Comparison of ENCODE assay signal across 2 cellular contexts in the genomic region with DNA sequence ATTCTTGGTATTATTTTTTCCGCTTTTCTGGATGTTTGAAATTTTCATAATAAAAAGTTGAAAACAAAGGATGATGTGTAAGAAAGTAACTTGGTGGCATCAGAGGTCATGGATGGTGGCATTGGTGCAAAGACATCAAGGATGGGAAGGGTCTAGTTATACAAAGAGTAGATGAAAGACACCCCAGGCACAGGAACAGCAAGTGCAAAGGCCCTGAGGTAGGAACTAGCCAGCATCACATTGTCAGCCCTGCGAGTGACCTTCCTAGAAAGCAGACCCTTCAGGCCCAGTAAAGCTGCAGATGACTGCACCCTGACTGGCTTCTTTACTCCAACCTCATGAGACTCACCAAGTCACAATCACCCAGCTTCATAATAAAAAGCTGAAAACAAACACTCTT. TPM values are rescaled to one million over a fixed set of nuclear protein-coding genes. Genes with fewer than 3 reads are reported as not detected.
"Had no signal": no experiment of that assay in that cellular context is flagged by ENCODE, and none has a peak within 500 bp of the region (broad histone marks: within the 10 kb centered on the region; RNA-seq: fewer than 3 reads in every experiment).

No MANE protein-coding gene starts in this region.

RNA-seq across cellular contexts. Expression of gene CD177, which starts 17.0 kb away (rescaled TPM):
- total RNA-seq: LHCN-M2, NCI-H460 had no signal
